Comparison of ENCODE assay signal across 9 cellular contexts in genomic region chr18:34122724-34123334, GRCh38.
DNase-seq lines count a peak whose midpoint lies in the region; ATAC-seq, FAIRE-seq and TF ChIP-seq lines count a peak whose summit lies in the region.
"Had no signal": no experiment of that assay in that cellular context is flagged by ENCODE, and none has a peak within 500 bp of the region (broad histone marks: within the 10 kb centered on the region; RNA-seq: fewer than 3 reads in every experiment).

No MANE protein-coding gene starts in this region.

- H3K4me3 ChIP-seq in astrocyte (ENCODE audit: insufficient read depth, low read depth, low read length) (no peak overlapping the region), upper lobe of left lung (no peak overlapping the region)

- H3K27ac Mint-ChIP-seq in astrocyte (ENCODE audit: unreplicated experiment): no peak overlapping the region
- H3K27ac Mint-ChIP-seq: activated naive CD4-positive, alpha-beta T cell treated with anti-CD3 and anti-CD28 coated beads, Interleukin-2, amount 50 U/mL, for 24 hours had no signal

- no peak overlapping the region for H3K4me2 ChIP-seq in astrocyte (ENCODE audit: low read length)

- peak; percentile 44 for DNase-seq in EH (ENCODE audit: low read depth)
- DNase-seq in NCI-H460 (ENCODE audit: extremely low read depth, low read depth): peak; percentile 52
- peak; percentile 46 for DNase-seq in astrocyte (ENCODE audit: low read depth)
- DNase-seq in upper lobe of left lung: no peak
- DNase-seq in occipital lobe (lab: John Stamatoyannopoulos, UW): no peak

- peak; percentile 100 for TF ChIP-seq CTCF in astrocyte (IDR thresholded peaks at IDR 0.05; ENCODE audit: insufficient read depth, low read depth, low read length)
- TF ChIP-seq CTCF in upper lobe of left lung (IDR thresholded peaks at IDR 0.05): peak in 5 of 6 experiments; percentile 48 to 64 (median 61)

- no peak overlapping the region for H3K27ac ChIP-seq in astrocyte (ENCODE audit: low read depth, low read length)
- no peak overlapping the region for H3K27ac ChIP-seq in upper lobe of left lung

- H3K36me3 ChIP-seq in astrocyte (ENCODE audit: insufficient read depth, low read length) (no peaks in the 10 kb centered on the region), upper lobe of left lung (no peaks in the 10 kb centered on the region)

- no peak overlapping the region for H3K9ac ChIP-seq in astrocyte (ENCODE audit: low read length)

- no peak overlapping the region for H3K4me3 Mint-ChIP-seq in astrocyte (ENCODE audit: unreplicated experiment)
- H3K4me3 Mint-ChIP-seq: activated naive CD4-positive, alpha-beta T cell treated with anti-CD3 and anti-CD28 coated beads, Interleukin-2, amount 50 U/mL, for 24 hours had no signal

- no peak for TF ChIP-seq POLR2A in upper lobe of left lung (IDR thresholded peaks at IDR 0.05)

- no peaks in the 10 kb centered on the region for H3K9me3 ChIP-seq in astrocyte (ENCODE audit: insufficient read depth, low read depth, low read length)
- H3K9me3 ChIP-seq in upper lobe of left lung: no peaks in the 10 kb centered on the region

- H3K9me3 Mint-ChIP-seq in astrocyte (ENCODE audit: unreplicated experiment): no peaks in the 10 kb centered on the region
- H3K9me3 Mint-ChIP-seq: activated naive CD4-positive, alpha-beta T cell treated with anti-CD3 and anti-CD28 coated beads, Interleukin-2, amount 50 U/mL, for 24 hours had no signal

- no peaks in the 10 kb centered on the region for H3K79me2 ChIP-seq in astrocyte (ENCODE audit: insufficient read depth, low read length)

- no peaks in the 10 kb centered on the region for H3K27me3 Mint-ChIP-seq in astrocyte (ENCODE audit: low read depth, unreplicated experiment)
- H3K27me3 Mint-ChIP-seq: activated naive CD4-positive, alpha-beta T cell treated with anti-CD3 and anti-CD28 coated beads, Interleukin-2, amount 50 U/mL, for 24 hours had no signal

- TF ChIP-seq EP300 in upper lobe of left lung (IDR thresholded peaks at IDR 0.05): no peak

- 30 to 37% methylated on average over 4 of the region's 4 CpGs for WGBS in upper lobe of left lung, 2 donors

- H3K4me1 ChIP-seq in astrocyte (ENCODE audit: insufficient read depth, low read length): peaks cover 4% of the 10 kb centered on the region
- H3K4me1 ChIP-seq in upper lobe of left lung: peaks cover 0 to 7% (median 0%) of the 10 kb centered on the region in 4 donors

- H3K4me1 Mint-ChIP-seq in astrocyte (ENCODE audit: low read depth, unreplicated experiment): peaks cover 24% of the 10 kb centered on the region
- H3K4me1 Mint-ChIP-seq: activated naive CD4-positive, alpha-beta T cell treated with anti-CD3 and anti-CD28 coated beads, Interleukin-2, amount 50 U/mL, for 24 hours had no signal

- H4K20me1 ChIP-seq in astrocyte (ENCODE audit: insufficient read depth, low read length): no peaks in the 10 kb centered on the region

- H3K27me3 ChIP-seq in astrocyte (ENCODE audit: insufficient read depth, low read length) (no peaks in the 10 kb centered on the region), upper lobe of left lung (no peaks in the 10 kb centered on the region)

- ATAC-seq in GM19463 (IDR thresholded peaks at IDR 0.05; ENCODE audit: unreplicated experiment): peak; percentile 90
- ATAC-seq in HG03354 (IDR thresholded peaks at IDR 0.05; ENCODE audit: poor library complexity, severe bottlenecking, unreplicated experiment): peak; percentile 99
- ATAC-seq in upper lobe of left lung (ENCODE audit: low FRiP score in 2 of 2): peak in 1 of 2 donors; percentile 79

- no peaks in the 10 kb centered on the region for H3K36me3 Mint-ChIP-seq in astrocyte (ENCODE audit: low read depth, unreplicated experiment)
- H3K36me3 Mint-ChIP-seq: activated naive CD4-positive, alpha-beta T cell treated with anti-CD3 and anti-CD28 coated beads, Interleukin-2, amount 50 U/mL, for 24 hours had no signal

- no peak overlapping the region for H2AFZ ChIP-seq in astrocyte (ENCODE audit: low read depth, low read length)

- FAIRE-seq in astrocyte (lab: Jason Lieb, UNC): no peak
- peak; percentile 99 for FAIRE-seq in islet of Langerhans (lab: Jason Lieb, UNC)

Comparison
In these comparisons a context has a peak if more than half of its experiments do, and no peak if none do; other contexts are left out.
1. DNase-seq: peak in EH (single experiment), NCI-H460 (single experiment) and astrocyte (single experiment); none in upper lobe of left lung (0 of 2) and occipital lobe (single experiment).